In the genomic region with DNA sequence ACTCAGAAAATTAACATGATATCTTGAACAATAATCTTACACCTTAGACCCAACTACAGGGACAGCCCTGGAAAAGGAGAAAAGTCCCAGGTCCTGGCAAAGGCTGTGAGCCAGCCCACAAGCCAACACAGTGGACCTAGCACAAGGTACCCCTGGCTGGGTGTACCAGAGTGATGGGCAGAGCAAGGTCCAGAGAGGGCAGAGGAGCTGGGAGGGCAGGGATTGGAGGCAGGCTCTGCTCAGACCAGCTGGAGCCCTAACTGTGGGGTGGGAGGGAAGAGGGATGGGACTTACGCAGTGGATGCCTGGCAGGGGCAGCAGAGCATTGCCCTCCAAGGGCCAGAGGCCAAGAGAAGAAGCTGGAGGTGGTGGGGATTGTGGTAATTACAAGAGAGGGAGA, we compare ENCODE assay signal across 14 cellular contexts.
DNase-seq lines count a peak whose midpoint lies in the region; ATAC-seq and TF ChIP-seq lines count a peak whose summit lies in the region.
"Had no signal": no experiment of that assay in that cellular context is flagged by ENCODE, and none has a peak within 500 bp of the region (broad histone marks: within the 10 kb centered on the region; RNA-seq: fewer than 3 reads in every experiment).

No MANE protein-coding gene starts in this region.

- H3K4me1 ChIP-seq in Caco-2 (peaks cover 16% of the 10 kb centered on the region), right lobe of liver (peaks cover 0 to 31% (median 14%) of the 10 kb centered on the region in 4 donors)

- H3K4me3 ChIP-seq in Caco-2 (ENCODE audit: low read depth, low read length), result no peak overlapping the region
- H3K4me3 ChIP-seq in right lobe of liver, result peak overlapping the region in 2 of 3 donors; percentile 25 to 28
- H3K4me3 ChIP-seq: BLaER1 treated with 17β-estradiol and CSF1 and Interleukin-3, amounts not matched to agents 10 nM and 100 nM; GM23248 had no signal

- H3K27me3 Mint-ChIP-seq in Caco-2 (ENCODE audit: insufficient read depth, unreplicated experiment), result no peaks in the 10 kb centered on the region
- H3K27me3 Mint-ChIP-seq in activated T-helper 2 cell treated with anti-CD3 and anti-CD28 coated beads, Interferon-gamma antibody, Interleukin-2, Interleukin-4, amounts not matched to agents 10 μg/mL and 5 μg/mL and 100 μg/mL, durations not matched to agents 14 hours and 24 hours and 36 hours (ENCODE audit: low read depth), result peaks cover 12% of the 10 kb centered on the region
- peaks cover 2% of the 10 kb centered on the region for H3K27me3 Mint-ChIP-seq in osteocyte (ENCODE audit: unreplicated experiment)

- H3K36me3 Mint-ChIP-seq in Caco-2 (ENCODE audit: insufficient read depth, unreplicated experiment) (no peaks in the 10 kb centered on the region), osteocyte (ENCODE audit: unreplicated experiment) (no peaks in the 10 kb centered on the region)
- H3K36me3 Mint-ChIP-seq in activated T-helper 2 cell treated with anti-CD3 and anti-CD28 coated beads, Interferon-gamma antibody, Interleukin-2, Interleukin-4, amounts not matched to agents 10 μg/mL and 5 μg/mL and 100 μg/mL, durations not matched to agents 14 hours and 24 hours and 36 hours (ENCODE audit: low read depth), result no peaks in the 10 kb centered on the region
- H3K36me3 Mint-ChIP-seq: CD4-positive, CD25-positive, alpha-beta regulatory T cell; CD8-positive, alpha-beta memory T cell; IgD-negative memory B cell had no signal

- no peak for TF ChIP-seq POLR2A in right lobe of liver (IDR thresholded peaks at IDR 0.05)

- H3K27me3 ChIP-seq in Caco-2 (replicated peaks; ENCODE audit: control insufficient read depth, insufficient read depth, low read length), result no peaks in the 10 kb centered on the region
- H3K27me3 ChIP-seq in right lobe of liver, result no peaks in the 10 kb centered on the region
- H3K27me3 ChIP-seq: BLaER1 treated with 17β-estradiol and CSF1 and Interleukin-3, amounts not matched to agents 10 nM and 100 nM had no signal

- TF ChIP-seq CTCF in Caco-2 (IDR thresholded peaks at IDR 0.05; ENCODE audit: insufficient read depth in 1 of 2, low read depth in 1 of 2, low read length in 1 of 2, severe bottlenecking in 1 of 2, unreplicated experiment in 1 of 2), result no peak
- TF ChIP-seq CTCF in VCaP (conservative IDR thresholded peaks at IDR 0.05), result no peak
- no peak for TF ChIP-seq CTCF in right lobe of liver (IDR thresholded peaks at IDR 0.05)
- TF ChIP-seq CTCF in osteocyte (IDR thresholded peaks at IDR 0.05), result no peak

- H3K36me3 ChIP-seq in Caco-2 (ENCODE audit: control insufficient read depth, insufficient read depth, low read length) (no peaks in the 10 kb centered on the region), right lobe of liver (no peaks in the 10 kb centered on the region)
- H3K36me3 ChIP-seq: BLaER1 treated with 17β-estradiol and CSF1 and Interleukin-3, amounts not matched to agents 10 nM and 100 nM had no signal

- H3K27ac Mint-ChIP-seq in Caco-2 (ENCODE audit: unreplicated experiment) (peak overlapping the region; percentile 49), osteocyte (ENCODE audit: unreplicated experiment) (no peak overlapping the region)
- no peak overlapping the region for H3K27ac Mint-ChIP-seq in activated T-helper 2 cell treated with anti-CD3 and anti-CD28 coated beads, Interferon-gamma antibody, Interleukin-2, Interleukin-4, amounts not matched to agents 10 μg/mL and 5 μg/mL and 100 μg/mL, durations not matched to agents 14 hours and 24 hours and 36 hours
- H3K27ac Mint-ChIP-seq: B cell; CD4-positive, CD25-positive, alpha-beta regulatory T cell; CD8-positive, alpha-beta memory T cell; IgD-negative memory B cell had no signal

- no TSS peak for BruUV-seq in Caco-2 (replicated peaks; lab: Mats Ljungman, UMichigan)

- ATAC-seq in right lobe of liver, result peak; percentile 81 to 97 (median 90)

- POLR2A ChIA-PET in Caco-2 (lab: Charles Lee), result no interaction called here

- no peak overlapping the region for H3K4me3 Mint-ChIP-seq in Caco-2 (ENCODE audit: unreplicated experiment)
- no peak overlapping the region for H3K4me3 Mint-ChIP-seq in activated T-helper 2 cell treated with anti-CD3 and anti-CD28 coated beads, Interferon-gamma antibody, Interleukin-2, Interleukin-4, amounts not matched to agents 10 μg/mL and 5 μg/mL and 100 μg/mL, durations not matched to agents 14 hours and 24 hours and 36 hours (ENCODE audit: low read depth)
- no peak overlapping the region for H3K4me3 Mint-ChIP-seq in osteocyte (ENCODE audit: unreplicated experiment)
- H3K4me3 Mint-ChIP-seq: B cell; CD4-positive, CD25-positive, alpha-beta regulatory T cell; CD8-positive, alpha-beta memory T cell; IgD-negative memory B cell had no signal

- CTCF ChIA-PET in Caco-2 (lab: Charles Lee), result no interaction called here

- H3K4me1 Mint-ChIP-seq in Caco-2 (ENCODE audit: low read depth, unreplicated experiment) (peaks cover 18% of the 10 kb centered on the region), osteocyte (ENCODE audit: unreplicated experiment) (no peaks in the 10 kb centered on the region)
- no peaks in the 10 kb centered on the region for H3K4me1 Mint-ChIP-seq in activated T-helper 2 cell treated with anti-CD3 and anti-CD28 coated beads, Interferon-gamma antibody, Interleukin-2, Interleukin-4, amounts not matched to agents 10 μg/mL and 5 μg/mL and 100 μg/mL, durations not matched to agents 14 hours and 24 hours and 36 hours (ENCODE audit: low read depth)
- H3K4me1 Mint-ChIP-seq: B cell; CD4-positive, CD25-positive, alpha-beta regulatory T cell had no signal

- H3K9me3 Mint-ChIP-seq in Caco-2 (ENCODE audit: unreplicated experiment) (no peaks in the 10 kb centered on the region), osteocyte (ENCODE audit: unreplicated experiment) (no peaks in the 10 kb centered on the region)
- no peaks in the 10 kb centered on the region for H3K9me3 Mint-ChIP-seq in activated T-helper 2 cell treated with anti-CD3 and anti-CD28 coated beads, Interferon-gamma antibody, Interleukin-2, Interleukin-4, amounts not matched to agents 10 μg/mL and 5 μg/mL and 100 μg/mL, durations not matched to agents 14 hours and 24 hours and 36 hours
- H3K9me3 Mint-ChIP-seq: CD8-positive, alpha-beta memory T cell; IgD-negative memory B cell had no signal

- DNase-seq in Caco-2, result no peak
- DNase-seq in right lobe of liver, result peak; percentile 63 to 95 (median 91)
- peak; percentile 15 for DNase-seq in posterior vena cava (ENCODE audit: low spot score)
- no peak for DNase-seq in activated T-helper 2 cell treated with anti-CD3 and anti-CD28 coated beads, Interferon-gamma antibody, Interleukin-2, Interleukin-4, amounts not matched to agents 10 μg/mL and 5 μg/mL and 100 μg/mL, durations not matched to agents 14 hours and 24 hours and 36 hours (ENCODE audit: low spot score)
- no peak for DNase-seq in osteocyte (ENCODE audit: extremely low spot score, unreplicated experiment)
- DNase-seq: CD4-positive, CD25-positive, alpha-beta regulatory T cell; CD8-positive, alpha-beta memory T cell; COR-L47; GM23248; HCEC 1CT had no signal

- H3K27ac ChIP-seq in VCaP (peak overlapping the region; percentile 18; the same call in 1 of the 2 replicates), right lobe of liver (peak overlapping the region; percentile 34 to 88 (median 83))
- H3K27ac ChIP-seq: BLaER1 treated with 17β-estradiol and CSF1 and Interleukin-3, amounts not matched to agents 10 nM and 100 nM; GM23248 had no signal

- intact Hi-C loops in Caco-2 (cut with micrococcal nuclease; ENCODE audit: unreplicated experiment) (no loop called here), right lobe of liver (cut with DNase I) (loop anchor here in 1 of 2 donors (10.0 kb wide), 1 partner anchor 87 kb away; no protein-coding TSS in a partner anchor), posterior vena cava (cut with DNase I) (no loop called here)
- intact Hi-C loops in activated T-helper 2 cell treated with anti-CD3 and anti-CD28 coated beads, Interferon-gamma antibody, Interleukin-2, Interleukin-4, amounts not matched to agents 10 μg/mL and 5 μg/mL and 100 μg/mL, durations not matched to agents 14 hours and 24 hours and 36 hours (cut with micrococcal nuclease), result no loop called here

- H3K9me3 ChIP-seq in Caco-2 (no peaks in the 10 kb centered on the region), right lobe of liver (no peaks in the 10 kb centered on the region)
- H3K9me3 ChIP-seq: BLaER1 treated with 17β-estradiol and CSF1 and Interleukin-3, amounts not matched to agents 10 nM and 100 nM had no signal

- 25% methylated on average over 1 of the region's 1 CpG for WGBS in right lobe of liver (ENCODE audit: insufficient coverage, low coverage, low lambda C conversion rate, missing lambda C conversion rate)

Comparison
In these comparisons a context has a peak if more than half of its experiments do, and no peak if none do; other contexts are left out.
1. DNase-seq: peak in right lobe of liver (3 of 3) and posterior vena cava (single experiment); none in Caco-2 (0 of 2), activated T-helper 2 cell treated with anti-CD3 and anti-CD28 coated beads, Interferon-gamma antibody, Interleukin-2, Interleukin-4, amounts not matched to agents 10 μg/mL and 5 μg/mL and 100 μg/mL, durations not matched to agents 14 hours and 24 hours and 36 hours (single experiment) and osteocyte (single experiment).